8 cellular contexts compared by ENCODE assay signal in genomic region chr3:48990636-48991421, GRCh38. TPM values are rescaled to one million over a fixed set of nuclear protein-coding genes. Genes with fewer than 3 reads are reported as not detected.
DNase-seq lines count a peak whose midpoint lies in the region; ATAC-seq, FAIRE-seq and TF ChIP-seq lines count a peak whose summit lies in the region.

No MANE protein-coding gene starts in this region.

- H3K4me3 ChIP-seq in cardiac muscle cell (peak overlapping the region; percentile 46), foreskin fibroblast (ENCODE audit: low read depth in 1 of 2, low read length in 2 of 2) (peak overlapping the region; percentile 83 to 91), pancreas (peak overlapping the region; percentile 94 to 99 (median 97))

- no peak for FAIRE-seq in pancreas (lab: Jason Lieb, UNC)

- DNase-seq in cardiac muscle cell (ENCODE audit: low read depth in 1 of 2, low spot score in 1 of 2), result peak; percentile 25 to 35
- DNase-seq in cardiac septum (ENCODE audit: low spot score), result no peak
- peak; percentile 53 for DNase-seq in activated CD8-positive, alpha-beta T cell treated with anti-CD3 and anti-CD28 coated beads for 36 hours
- peak in 1 of 2 donors; percentile 49 for DNase-seq in foreskin fibroblast
- DNase-seq in pancreas, result peak in 2 of 6 donors; percentile 43 to 65
- no peak for DNase-seq in NCI-H226
- no peak for DNase-seq in T-helper 9 cell

- H3K4me3 Mint-ChIP-seq in activated CD8-positive, alpha-beta T cell treated with anti-CD3 and anti-CD28 coated beads for 36 hours, result peak overlapping the region; percentile 92

- no peaks in the 10 kb centered on the region for H3K9me3 ChIP-seq in cardiac muscle cell (ENCODE audit: low read depth)
- no peaks in the 10 kb centered on the region for H3K9me3 ChIP-seq in pancreas

- POLR2A ChIA-PET in activated CD8-positive, alpha-beta T cell treated with anti-CD3 and anti-CD28 coated beads for 36 hours (lab: Charles Lee), result interaction anchor here (0.6 to 6.5 kb wide), 12 partner anchors 14 to 791 kb away, joined by 3 to 72 read pairs (median 6); partner anchors contain the start of genes DALRD3, IMPDH2, NDUFAF3 and QRICH1

- H3K36me3 Mint-ChIP-seq in activated CD8-positive, alpha-beta T cell treated with anti-CD3 and anti-CD28 coated beads for 36 hours (ENCODE audit: low read depth), result peaks cover 22% of the 10 kb centered on the region

- no peak for TF ChIP-seq CTCF in cardiac muscle cell (IDR thresholded peaks at IDR 0.05; ENCODE audit: low read depth, low read length)
- TF ChIP-seq CTCF in activated CD8-positive, alpha-beta T cell treated with anti-CD3 and anti-CD28 coated beads for 36 hours (IDR thresholded peaks at IDR 0.05), result no peak
- no peak for TF ChIP-seq CTCF in foreskin fibroblast (IDR thresholded peaks at IDR 0.05; ENCODE audit: low read depth, low read length)
- no peak for TF ChIP-seq CTCF in pancreas (IDR thresholded peaks at IDR 0.05)

- H3K27me3 Mint-ChIP-seq in activated CD8-positive, alpha-beta T cell treated with anti-CD3 and anti-CD28 coated beads for 36 hours, result no peaks in the 10 kb centered on the region

- CTCF ChIA-PET in activated CD8-positive, alpha-beta T cell treated with anti-CD3 and anti-CD28 coated beads for 36 hours (lab: Charles Lee), result interaction anchor here (1.1 to 6.5 kb wide), 7 partner anchors 18 to 442 kb away, joined by 3 to 78 read pairs (median 5); partner anchors contain the start of genes DALRD3, NDUFAF3 and WDR6

- H3K27ac Mint-ChIP-seq in activated CD8-positive, alpha-beta T cell treated with anti-CD3 and anti-CD28 coated beads for 36 hours, result peak overlapping the region; percentile 91

- H3K36me3 ChIP-seq in cardiac muscle cell (no peaks in the 10 kb centered on the region), pancreas (peaks cover 0 to 5% (median 0%) of the 10 kb centered on the region in 3 donors)

- peak overlapping the region; percentile 86 for H3K27ac ChIP-seq in cardiac muscle cell
- peak overlapping the region; percentile 78 to 89 (median 82) for H3K27ac ChIP-seq in pancreas

- no peaks in the 10 kb centered on the region for H3K9me3 Mint-ChIP-seq in activated CD8-positive, alpha-beta T cell treated with anti-CD3 and anti-CD28 coated beads for 36 hours

- ATAC-seq in HG03280 (IDR thresholded peaks at IDR 0.05; ENCODE audit: unreplicated experiment) (peak; percentile 18), pancreas (peak; percentile 36 to 50 (median 44))
- ATAC-seq in activated CD8-positive, alpha-beta T cell treated with anti-CD3 and anti-CD28 coated beads for 36 hours, result no peak

- H3K27me3 ChIP-seq in cardiac muscle cell, result no peaks in the 10 kb centered on the region
- H3K27me3 ChIP-seq in pancreas, result no peaks in the 10 kb centered on the region

- H3K4me1 Mint-ChIP-seq in activated CD8-positive, alpha-beta T cell treated with anti-CD3 and anti-CD28 coated beads for 36 hours (ENCODE audit: low read depth), result peaks cover 43% of the 10 kb centered on the region

- 2 to 3% methylated on average over 28 to 40 of the region's 40 CpGs for WGBS in pancreas, 2 donors

- intact Hi-C loops in cardiac septum (cut with DNase I), result no loop called here
- intact Hi-C loops in activated CD8-positive, alpha-beta T cell treated with anti-CD3 and anti-CD28 coated beads for 36 hours (cut with micrococcal nuclease), result no loop called here
- intact Hi-C loops in pancreas (cut with DNase I), result no loop called here

- H3K4me1 ChIP-seq in cardiac muscle cell (ENCODE audit: low read depth) (peaks cover 11% of the 10 kb centered on the region), pancreas (peaks cover 6 to 16% (median 14%) of the 10 kb centered on the region in 3 donors)

RNA-seq across cellular contexts. Expression of gene P4HTM, which starts 0.8 kb away (rescaled TPM):
- total RNA-seq in cardiac muscle cell, result 63.3 and 76.5 TPM in 2 replicates
- 60.4 and 84.7 TPM in 2 replicates for polyA plus RNA-seq in cardiac muscle cell
- total RNA-seq in cardiac septum, result 37.0 TPM
- 10 to 100 TPM; 24.8 to 25.0 TPM for total RNA-seq in activated CD8-positive, alpha-beta T cell treated with anti-CD3 and anti-CD28 coated beads for 36 hours
- 10 to 100 TPM; 29.9 to 42.4 (median 38.0) TPM for total RNA-seq in pancreas
- polyA plus RNA-seq in pancreas, result 100 to 1,000 TPM in 1 of 2 donors, 10 to 100 TPM in 1; 56.6 to 108 TPM

RNA-seq across cellular contexts. Expression of gene WDR6, which starts 16.4 kb away (rescaled TPM):
- total RNA-seq in cardiac muscle cell, result 176 and 223 TPM in 2 replicates
- 276 and 277 TPM in 2 replicates for polyA plus RNA-seq in cardiac muscle cell
- 96.6 TPM for total RNA-seq in cardiac septum
- total RNA-seq in activated CD8-positive, alpha-beta T cell treated with anti-CD3 and anti-CD28 coated beads for 36 hours, result 100 to 1,000 TPM; 111 to 125 TPM
- total RNA-seq in pancreas, result 100 to 1,000 TPM in 1 of 6 donors, 10 to 100 TPM in 5; 57.1 to 155 (median 83.4) TPM
- 100 to 1,000 TPM; 271 to 374 TPM for polyA plus RNA-seq in pancreas

RNA-seq across cellular contexts. Expression of gene DALRD3, which starts 27.6 kb away (rescaled TPM):
- total RNA-seq in cardiac muscle cell, result 78.0 and 81.0 TPM in 2 replicates
- 54.6 and 96.2 TPM in 2 replicates for polyA plus RNA-seq in cardiac muscle cell
- 13.6 TPM for total RNA-seq in cardiac septum
- 10 to 100 TPM; 20.2 to 22.8 TPM for total RNA-seq in activated CD8-positive, alpha-beta T cell treated with anti-CD3 and anti-CD28 coated beads for 36 hours
- 10 to 100 TPM; 19.5 to 31.8 (median 25.3) TPM for total RNA-seq in pancreas
- 10 to 100 TPM; 37.1 to 57.2 TPM for polyA plus RNA-seq in pancreas

RNA-seq across cellular contexts. Expression of gene NDUFAF3, which starts 31.1 kb away (rescaled TPM):
- total RNA-seq in cardiac muscle cell (217 and 361 TPM in 2 replicates), cardiac septum (140 TPM), pancreas (10 to 100 TPM; 20.9 to 33.9 (median 30.6) TPM)
- polyA plus RNA-seq in cardiac muscle cell (280 and 310 TPM in 2 replicates), pancreas (10 to 100 TPM; 63.7 to 72.1 TPM)
- total RNA-seq in activated CD8-positive, alpha-beta T cell treated with anti-CD3 and anti-CD28 coated beads for 36 hours, result 10 to 100 TPM; 90.7 to 95.5 TPM

RNA-seq across cellular contexts. Expression of gene IMPDH2, which starts 38.4 kb away (rescaled TPM):
- 155 and 186 TPM in 2 replicates for total RNA-seq in cardiac muscle cell
- 118 and 179 TPM in 2 replicates for polyA plus RNA-seq in cardiac muscle cell
- total RNA-seq in cardiac septum, result 49.5 TPM
- 100 to 1,000 TPM; 535 to 557 TPM for total RNA-seq in activated CD8-positive, alpha-beta T cell treated with anti-CD3 and anti-CD28 coated beads for 36 hours
- 100 to 1,000 TPM; 107 to 320 (median 174) TPM for total RNA-seq in pancreas
- polyA plus RNA-seq in pancreas, result 100 to 1,000 TPM; 147 to 150 TPM

Comparison
In these comparisons a context has a peak if more than half of its experiments do, and no peak if none do; other contexts are left out.
1. DNase-seq: peak in cardiac muscle cell (2 of 2) and activated CD8-positive, alpha-beta T cell treated with anti-CD3 and anti-CD28 coated beads for 36 hours (single experiment); none in cardiac septum (single experiment), NCI-H226 (single experiment) and T-helper 9 cell (single experiment).
2. H3K4me3 ChIP-seq: peak in every context shown above with its lines; median percentile 97 in pancreas; 87 in foreskin fibroblast; 46 in cardiac muscle cell.